In the genomic region with DNA sequence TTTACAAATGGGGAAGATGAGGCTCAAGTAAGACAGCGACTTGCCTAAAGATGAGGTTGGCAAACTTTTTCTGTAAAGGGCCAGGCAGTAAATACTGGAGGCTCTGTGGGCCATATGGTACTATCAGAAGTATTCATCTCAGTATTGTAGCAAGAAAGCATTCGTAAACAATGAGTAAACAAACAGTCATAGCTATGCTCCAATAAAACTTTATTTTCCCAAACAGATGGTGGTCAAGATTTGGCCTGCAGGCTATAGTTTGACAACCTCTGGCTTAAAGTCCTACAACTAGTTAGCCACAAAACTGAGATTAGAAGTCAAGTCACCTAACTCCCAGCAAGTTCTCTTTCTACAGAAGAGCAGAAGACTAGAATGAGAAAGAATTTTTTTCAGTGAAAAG, we compare ENCODE assay signal across 15 cellular contexts.
DNase-seq lines count a peak whose midpoint lies in the region; ATAC-seq lines count a peak whose summit lies in the region.
"Had no signal": no experiment of that assay in that cellular context is flagged by ENCODE, and none has a peak within 500 bp of the region (broad histone marks: within the 10 kb centered on the region; RNA-seq: fewer than 3 reads in every experiment).

No MANE protein-coding gene starts in this region.

- DNase-seq in EH (ENCODE audit: low read depth) (peak; percentile 17), GM04504 (ENCODE audit: low read depth) (peak; percentile 37), RPMI7951 (ENCODE audit: low read depth) (peak; percentile 14), mesenchymal stem cell (peak; percentile 23), NCI-H2171 treated with DMSO at 0.1 percent for 48 hours (lab: John Stamatoyannopoulos, UW) (no peak)
- DNase-seq: BE2C; CD4-positive, alpha-beta memory T cell; DMS79; GF-D8; GM23248 had no signal

- no peak overlapping the region for H3K4me2 ChIP-seq in mesenchymal stem cell (ENCODE audit: low read length, poor library complexity, severe bottlenecking)

- no peak overlapping the region for H2BK12ac ChIP-seq in mesenchymal stem cell (ENCODE audit: low read length in 2 of 2)

- H3K4ac ChIP-seq in mesenchymal stem cell (ENCODE audit: low read depth in 1 of 2, low read length in 2 of 2): no peak overlapping the region

- no peak overlapping the region for H3K23ac ChIP-seq in mesenchymal stem cell (ENCODE audit: low read length in 2 of 2)

- H3K9me3 ChIP-seq in mesenchymal stem cell (ENCODE audit: control insufficient read depth, low read length): no peaks in the 10 kb centered on the region
- H3K9me3 ChIP-seq: BE2C had no signal

- H3K36me3 ChIP-seq in mesenchymal stem cell (ENCODE audit: control insufficient read depth in 1 of 2, insufficient read depth in 2 of 2, low read depth in 1 of 2, low read length in 2 of 2): no peaks in the 10 kb centered on the region
- H3K36me3 ChIP-seq: BE2C had no signal

- H3K4me1 ChIP-seq in mesenchymal stem cell (ENCODE audit: control insufficient read depth, insufficient read depth, low read depth, low read length): no peaks in the 10 kb centered on the region
- H3K4me1 ChIP-seq: BE2C had no signal

- no peak overlapping the region for H2BK15ac ChIP-seq in mesenchymal stem cell (ENCODE audit: low read depth, poor library complexity, severe bottlenecking)

- no peak overlapping the region for H2AK5ac ChIP-seq in mesenchymal stem cell (ENCODE audit: low read length, severe bottlenecking)

- H2BK120ac ChIP-seq in mesenchymal stem cell (ENCODE audit: low read depth, low read length): no peak overlapping the region

- WGBS in mesenchymal stem cell: 90% methylated on average over 2 of the region's 2 CpGs

- no peak overlapping the region for H2AFZ ChIP-seq in mesenchymal stem cell (ENCODE audit: low read depth, low read length)
- H2AFZ ChIP-seq: GM23248 had no signal

- no peak overlapping the region for H2BK5ac ChIP-seq in mesenchymal stem cell (ENCODE audit: low read depth, low read length, poor library complexity, severe bottlenecking)

- no peak overlapping the region for H3K4me3 ChIP-seq in mesenchymal stem cell (ENCODE audit: insufficient read depth in 1 of 2, low read depth in 1 of 2, low read length in 2 of 2)
- H3K4me3 ChIP-seq: GM12878, GM23248 had no signal

- ATAC-seq in HG02970 (IDR thresholded peaks at IDR 0.05; ENCODE audit: low FRiP score, unreplicated experiment) (no peak), GM21786 (IDR thresholded peaks at IDR 0.05; ENCODE audit: unreplicated experiment) (no peak)
- ATAC-seq: GM12878, HCT116 had no signal

- no peaks in the 10 kb centered on the region for H3K79me1 ChIP-seq in mesenchymal stem cell (replicated peaks; ENCODE audit: low read length, poor library complexity, severe bottlenecking)

- H4K8ac ChIP-seq in mesenchymal stem cell (ENCODE audit: low read length): no peak overlapping the region

- no peaks in the 10 kb centered on the region for H3K27me3 ChIP-seq in mesenchymal stem cell (ENCODE audit: control insufficient read depth in 1 of 2, insufficient read depth in 1 of 2, low read length in 2 of 2)
- H3K27me3 ChIP-seq: BE2C had no signal

- H3K18ac ChIP-seq in mesenchymal stem cell (ENCODE audit: low read depth in 1 of 2, low read length in 2 of 2): no peak overlapping the region

- no peak overlapping the region for H3K27ac ChIP-seq in mesenchymal stem cell (ENCODE audit: low read length, poor library complexity, severe bottlenecking)
- H3K27ac ChIP-seq: C4-2B, GM23248 had no signal

- H4K91ac ChIP-seq in mesenchymal stem cell (ENCODE audit: low read length): no peak overlapping the region

- H3K9ac ChIP-seq in mesenchymal stem cell (ENCODE audit: low read length): no peak overlapping the region
- H3K9ac ChIP-seq: GM23248 had no signal

- H3K14ac ChIP-seq in mesenchymal stem cell (ENCODE audit: low read length in 2 of 2): no peak overlapping the region
